8 cellular contexts compared by ENCODE assay signal in the genomic region with DNA sequence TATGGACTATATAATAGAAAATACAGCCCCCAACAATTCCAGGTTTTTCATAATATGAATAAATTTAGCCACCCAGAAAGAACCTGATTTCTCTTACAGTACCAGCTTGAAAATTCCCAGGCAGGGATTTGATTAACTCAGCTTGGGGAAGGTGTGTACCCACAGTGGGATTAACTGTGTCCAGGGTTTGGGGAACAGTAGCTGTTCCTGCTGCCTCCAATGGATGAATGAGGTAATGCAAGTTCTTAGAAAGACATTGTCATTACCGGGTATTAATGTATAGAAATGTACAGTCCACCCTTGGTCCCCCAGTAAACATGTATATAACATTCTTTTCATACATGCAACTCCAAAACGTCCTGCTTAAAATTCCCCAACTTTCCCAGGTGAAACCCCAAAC.
A peak's percentile ranks its signal among the peaks of the same experiment; 100 is the strongest.
DNase-seq lines count a peak whose midpoint lies in the region; ATAC-seq lines count a peak whose summit lies in the region.

No MANE protein-coding gene starts in this region.

- in situ Hi-C loops in KBM-7 (cut with MboI; ENCODE audit: low pct_unique_long_range_greater_than_20kb, low sequenced_read_pairs) = no loop called here

- ATAC-seq in GM21360 (IDR thresholded peaks at IDR 0.05; ENCODE audit: unreplicated experiment) (peak; percentile 82), esophagus mucosa (peak; percentile 33)

- DNase-seq in DMS53 treated with DMSO at 0.1 percent for 48 hours (lab: John Stamatoyannopoulos, UW; ENCODE audit: unreplicated experiment) (peak; percentile 13), KBM-7 (peak; percentile 3), NCI-H2227 (lab: John Stamatoyannopoulos, UW; ENCODE audit: unreplicated experiment) (no peak), glomerular visceral epithelial cell (ENCODE audit: extremely low spot score) (no peak)
- no peak for DNase-seq in activated CD4-positive, alpha-beta T cell treated with anti-CD3 and anti-CD28 coated beads, Interleukin-2, amount 50 U/mL, for 48 hours
- no peak for DNase-seq in activated CD4-positive, alpha-beta T cell treated with anti-CD3 and anti-CD28 coated beads for 4 hours

Comparison
In these comparisons a context has a peak if more than half of its experiments do, and no peak if none do; other contexts are left out.
1. DNase-seq: peak in DMS53 treated with DMSO at 0.1 percent for 48 hours (single experiment) and KBM-7 (single experiment); none in NCI-H2227 (single experiment), glomerular visceral epithelial cell (single experiment), activated CD4-positive, alpha-beta T cell treated with anti-CD3 and anti-CD28 coated beads, Interleukin-2, amount 50 U/mL, for 48 hours (0 of 2) and activated CD4-positive, alpha-beta T cell treated with anti-CD3 and anti-CD28 coated beads for 4 hours (0 of 2).